ENCODE assay signal across 8 cellular contexts in the genomic region with DNA sequence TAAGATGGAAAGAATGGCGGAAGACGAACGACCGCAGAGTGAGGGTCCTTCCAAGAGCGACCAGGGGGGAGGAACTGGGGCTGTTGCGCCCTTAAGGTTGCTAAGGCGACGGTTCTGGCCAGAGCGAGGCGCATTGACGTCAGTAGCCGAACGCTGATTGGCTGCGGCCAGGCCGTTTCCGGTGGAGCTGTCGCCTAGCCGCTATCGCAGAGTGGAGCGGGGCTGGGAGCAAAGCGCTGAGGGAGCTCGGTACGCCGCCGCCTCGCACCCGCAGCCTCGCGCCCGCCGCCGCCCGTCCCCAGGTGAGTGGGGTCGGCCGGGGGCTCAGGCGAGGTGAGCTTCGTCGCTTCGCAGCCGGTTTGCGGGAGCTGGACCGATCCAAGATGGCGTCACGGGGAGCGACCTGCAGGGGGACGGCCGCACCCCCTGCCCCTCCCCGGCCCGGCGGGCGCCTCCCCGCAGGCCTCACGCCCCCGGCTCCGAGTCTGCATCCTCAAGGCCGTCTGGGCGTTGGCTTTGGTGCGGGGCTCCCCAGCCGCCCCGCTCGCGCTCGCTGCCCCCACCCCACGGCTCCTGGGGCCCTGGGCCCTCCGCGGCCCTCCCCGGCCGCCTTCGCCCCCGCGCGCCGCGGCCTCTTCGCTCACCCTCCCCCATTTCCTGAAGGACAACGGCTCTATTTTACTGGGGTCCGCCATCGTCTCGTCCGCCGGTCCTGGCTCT. TPM values are rescaled to one million over a fixed set of nuclear protein-coding genes. Genes with fewer than 3 reads are reported as not detected.
DNase-seq lines count a peak whose midpoint lies in the region; ATAC-seq and TF ChIP-seq lines count a peak whose summit lies in the region.

A gene (plus strand): TSS at position 184 of the 720 bp plus-strand sequence. CDS start 2,970 bp downstream, outside the sequence.

- no peak within 1 kb of the TSS for H4K8ac ChIP-seq in H9 (replicated peaks; ENCODE audit: insufficient read length, low read depth, low read length)

- peak within 1 kb of the TSS; percentile 57 for H3K27ac ChIP-seq in H9 (ENCODE audit: insufficient read length, low read depth, low read length)

- peaks cover 35 to 44% of the 10 kb centered on the region in 2 experiments for H3K4me1 Mint-ChIP-seq in H9
- H3K4me1 Mint-ChIP-seq in naive thymus-derived CD8-positive, alpha-beta T cell: peaks cover 38 to 66% (median 52%) of the 10 kb centered on the region in 4 donors
- peaks cover 16 to 58% of the 10 kb centered on the region in 2 donors for H3K4me1 Mint-ChIP-seq in stimulated activated naive B cell treated with anti-CD40 and anti-IgM and Interleukin-4, amounts not matched to agents 10 μg/mL and 1 μg/mL and 100 μg/mL, for 72 hours

- no peak for TF ChIP-seq CTCF in H9 (conservative IDR thresholded peaks at IDR 0.05)

- peak within 1 kb of the TSS; percentile 96 for H3K14ac ChIP-seq in H9 (ENCODE audit: insufficient read depth, low read length)

- no peak within 1 kb of the TSS for H3K23ac ChIP-seq in H9 (ENCODE audit: insufficient read length, low read depth, low read length)

- no peak within 1 kb of the TSS for H2AK5ac ChIP-seq in H9 (ENCODE audit: insufficient read length, low read length)

- no CpG with 5 or more reads among the region's 81 CpGs for WGBS in H9 (ENCODE audit: extremely low coverage, insufficient read length, low lambda C conversion rate)

- no peaks in the 10 kb centered on the region for H3K27me3 ChIP-seq in H9 (ENCODE audit: insufficient read depth, low read length)

- H3K56ac ChIP-seq in H9 (ENCODE audit: insufficient read length, low read depth, low read length): peak within 1 kb of the TSS; percentile 45

- peaks cover 5% of the 10 kb centered on the region for H3K79me1 ChIP-seq in H9 (ENCODE audit: insufficient read depth, low read depth, low read length, poor library complexity, severe bottlenecking)

- peaks cover 9% of the 10 kb centered on the region for H3K23me2 ChIP-seq in H9 (ENCODE audit: insufficient read length, low read depth, low read length, poor library complexity, severe bottlenecking)

- H3K27ac Mint-ChIP-seq in H9: peak within 1 kb of the TSS; percentile 95 to 100 (median 98)
- peak within 1 kb of the TSS; percentile 98 to 100 (median 100) for H3K27ac Mint-ChIP-seq in naive thymus-derived CD8-positive, alpha-beta T cell
- H3K27ac Mint-ChIP-seq in stimulated activated naive B cell treated with anti-CD40 and anti-IgM and Interleukin-4, amounts not matched to agents 10 μg/mL and 1 μg/mL and 100 μg/mL, for 72 hours: peak within 1 kb of the TSS; percentile 98

- peak; percentile 97 for DNase-seq in ELR (ENCODE audit: low read depth)
- peak; percentile 98 for DNase-seq in H9
- peak; percentile 89 for DNase-seq in M059J (ENCODE audit: low read depth)
- DNase-seq in activated T-helper 9 cell treated with anti-CD3 and anti-CD28 coated beads, Interleukin-2, amount 50 U/mL, for 16 hours (ENCODE audit: low read depth): peak; percentile 85
- DNase-seq in fibroblast of peridontal ligament (ENCODE audit: extremely low read depth): peak; percentile 96
- DNase-seq in naive thymus-derived CD8-positive, alpha-beta T cell: peak; percentile 88 to 98 (median 96)
- DNase-seq in stimulated activated naive B cell treated with anti-CD40 and anti-IgM and Interleukin-4, amounts not matched to agents 10 μg/mL and 1 μg/mL and 100 μg/mL, for 72 hours: peak; percentile 89

- no peak within 1 kb of the TSS; the same call in 1 of the 2 replicates for H3K4ac ChIP-seq in H9 (ENCODE audit: low read depth, low read length)

- peak; percentile 82 for TF ChIP-seq POLR2A in Raji (IDR thresholded peaks at IDR 0.05; ENCODE audit: insufficient read depth, low read depth, low read length)

- H3T11ph ChIP-seq in H9 (ENCODE audit: low read length): peak within 1 kb of the TSS; percentile 20

- peaks cover 6 to 7% of the 10 kb centered on the region in 2 experiments for H3K9me3 Mint-ChIP-seq in H9
- H3K9me3 Mint-ChIP-seq in naive thymus-derived CD8-positive, alpha-beta T cell: no peaks in the 10 kb centered on the region
- no peaks in the 10 kb centered on the region for H3K9me3 Mint-ChIP-seq in stimulated activated naive B cell treated with anti-CD40 and anti-IgM and Interleukin-4, amounts not matched to agents 10 μg/mL and 1 μg/mL and 100 μg/mL, for 72 hours

- H4K91ac ChIP-seq in H9 (ENCODE audit: insufficient read length, low read depth, low read length): no peak within 1 kb of the TSS

- POLR2A ChIA-PET in naive thymus-derived CD8-positive, alpha-beta T cell (lab: Charles Lee): interaction anchor here (0.8 to 1.2 kb wide), 5 partner anchors 25 to 1146 kb away, joined by 3 to 5 read pairs (median 3); a partner anchor contains a TSS

- H3K18ac ChIP-seq in H9 (ENCODE audit: insufficient read length, low read depth, low read length): peak within 1 kb of the TSS; percentile 83

- H2BK120ac ChIP-seq in H9 (ENCODE audit: low read depth, low read length, poor library complexity, severe bottlenecking): peak within 1 kb of the TSS; percentile 3

- H2BK5ac ChIP-seq in H9 (ENCODE audit: insufficient read length, low read length): no peak within 1 kb of the TSS

- peak within 1 kb of the TSS; percentile 68 for H4K5ac ChIP-seq in H9 (ENCODE audit: insufficient read length, low read depth, low read length)

- H3K79me2 ChIP-seq in H9 (ENCODE audit: insufficient read depth, low read length): peaks cover 16% of the 10 kb centered on the region; the same call in 1 of the 2 replicates

- ATAC-seq in naive thymus-derived CD8-positive, alpha-beta T cell: peak; percentile 79 to 86
- peak; percentile 88 to 90 for ATAC-seq in stimulated activated naive B cell treated with anti-CD40 and anti-IgM and Interleukin-4, amounts not matched to agents 10 μg/mL and 1 μg/mL and 100 μg/mL, for 72 hours (replicated peaks)

- peaks cover 21 to 30% (median 29%) of the 10 kb centered on the region in 3 experiments for H3K36me3 Mint-ChIP-seq in H9 (ENCODE audit: insufficient read depth in 1 of 3, low read depth in 3 of 3)
- H3K36me3 Mint-ChIP-seq in naive thymus-derived CD8-positive, alpha-beta T cell: peaks cover 4 to 24% (median 4%) of the 10 kb centered on the region in 3 donors
- peaks cover 18 to 26% of the 10 kb centered on the region in 2 donors for H3K36me3 Mint-ChIP-seq in stimulated activated naive B cell treated with anti-CD40 and anti-IgM and Interleukin-4, amounts not matched to agents 10 μg/mL and 1 μg/mL and 100 μg/mL, for 72 hours

- peak within 1 kb of the TSS; percentile 60 for H2AFZ ChIP-seq in H9 (ENCODE audit: low read length)

- H2BK15ac ChIP-seq in H9 (ENCODE audit: low read depth, low read length): no peak within 1 kb of the TSS

- H3K4me2 ChIP-seq in H9 (ENCODE audit: insufficient read depth, insufficient read length, low read length): peak within 1 kb of the TSS; percentile 60

- H4K20me1 ChIP-seq in H9 (ENCODE audit: control insufficient read depth, insufficient read depth, insufficient read length): no peaks in the 10 kb centered on the region

- no peak within 1 kb of the TSS for H2BK20ac ChIP-seq in H9 (ENCODE audit: low read depth, low read length, poor library complexity, severe bottlenecking)

- peaks cover 3% of the 10 kb centered on the region for H3K9me3 ChIP-seq in H9 (ENCODE audit: control insufficient read depth, low read depth, low read length)

- peak within 1 kb of the TSS; percentile 30 for H2BK12ac ChIP-seq in H9 (ENCODE audit: insufficient read length, low read depth, low read length)

- no peaks in the 10 kb centered on the region; the same call in 1 of the 2 replicates for H3K4me1 ChIP-seq in H9 (ENCODE audit: insufficient read depth, low read length)

- H3K27me3 Mint-ChIP-seq in H9 (ENCODE audit: low read depth): no peaks in the 10 kb centered on the region
- H3K27me3 Mint-ChIP-seq in naive thymus-derived CD8-positive, alpha-beta T cell: peaks cover 0 to 2% (median 0%) of the 10 kb centered on the region in 5 donors
- no peaks in the 10 kb centered on the region for H3K27me3 Mint-ChIP-seq in stimulated activated naive B cell treated with anti-CD40 and anti-IgM and Interleukin-4, amounts not matched to agents 10 μg/mL and 1 μg/mL and 100 μg/mL, for 72 hours

- peak within 1 kb of the TSS; percentile 87 for H3K9ac ChIP-seq in H9 (ENCODE audit: extremely low read depth, insufficient read length, low read length)

- peak within 1 kb of the TSS; percentile 97 to 98 for H3K4me3 Mint-ChIP-seq in H9
- H3K4me3 Mint-ChIP-seq in naive thymus-derived CD8-positive, alpha-beta T cell: peak within 1 kb of the TSS; percentile 91 to 100 (median 98)
- H3K4me3 Mint-ChIP-seq in stimulated activated naive B cell treated with anti-CD40 and anti-IgM and Interleukin-4, amounts not matched to agents 10 μg/mL and 1 μg/mL and 100 μg/mL, for 72 hours: peak within 1 kb of the TSS; percentile 95 to 96

RNA-seq across cellular contexts. Expression of the gene that starts here (rescaled TPM):
- 163 and 171 TPM in 2 replicates for total RNA-seq in H9 (2021)
- total RNA-seq in M059J (2014; rRNA removed; shearing (Covaris generic)): 152 and 182 TPM in 2 replicates
- 100 to 1,000 TPM; 145 to 157 TPM for total RNA-seq in naive thymus-derived CD8-positive, alpha-beta T cell
- polyA plus RNA-seq in naive thymus-derived CD8-positive, alpha-beta T cell: 100 to 1,000 TPM; 153 to 203 (median 175) TPM

Comparison
In these comparisons a context has a peak if more than half of its experiments do, and no peak if none do; other contexts are left out.
1. Peak in every context shown above with its lines: DNase-seq, ATAC-seq and H3K27ac ChIP-seq.